8 cellular contexts compared by ENCODE assay signal in the genomic region with DNA sequence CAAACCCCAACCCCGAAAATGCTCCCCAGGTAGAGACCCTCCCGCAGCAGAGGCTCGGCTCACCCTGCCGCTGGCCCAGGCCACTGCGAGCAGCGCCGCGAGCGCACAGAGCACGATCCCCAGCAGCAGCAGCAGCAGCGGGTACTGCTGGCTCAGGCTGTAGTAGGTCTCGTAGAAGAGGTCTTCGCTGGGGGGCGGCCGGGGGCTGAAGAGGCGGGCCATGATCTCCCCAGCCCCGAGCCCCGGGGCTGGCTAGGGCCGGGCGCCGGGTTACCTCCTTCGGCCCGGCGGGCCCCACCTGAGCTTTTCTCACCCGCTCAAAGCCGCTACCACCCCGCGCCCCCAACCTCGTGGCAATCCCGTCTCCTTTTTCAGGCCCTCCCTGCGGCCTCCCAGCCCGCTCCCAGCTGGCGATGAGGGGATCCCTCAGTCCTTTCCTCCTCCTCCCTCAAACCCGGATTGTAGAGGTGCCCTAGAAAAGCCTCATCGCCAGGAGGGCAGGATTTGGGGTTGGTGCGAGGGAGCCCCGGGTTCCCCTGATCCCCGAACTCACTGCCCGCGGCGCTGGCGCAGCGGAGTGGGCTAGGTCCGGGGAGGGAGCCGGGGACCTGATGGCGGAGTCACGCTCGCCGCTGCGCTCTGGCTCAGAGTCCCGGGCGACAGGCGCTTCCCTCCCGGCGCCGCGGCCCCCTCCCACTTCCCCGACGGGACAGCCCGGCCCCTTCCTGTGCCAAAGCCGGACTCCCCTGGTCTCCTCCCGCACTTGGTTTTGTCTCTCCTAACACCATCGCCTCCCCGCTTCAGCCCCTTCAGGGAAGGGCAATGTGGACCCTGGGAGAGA. TPM values are rescaled to one million over a fixed set of nuclear protein-coding genes. Genes with fewer than 3 reads are reported as not detected.
DNase-seq lines count a peak whose midpoint lies in the region; ATAC-seq and TF ChIP-seq lines count a peak whose summit lies in the region.

Gene ADCY4 (minus strand): TSS at position 641 of the 841 bp plus-strand sequence. CDS start 419 bp downstream, at position 222.

- peaks cover 0 to 11% of the 10 kb centered on the region in 2 donors for H3K27me3 ChIP-seq in breast epithelium
- H3K27me3 ChIP-seq in tibial nerve = peaks cover 0 to 73% of the 10 kb centered on the region in 2 donors

- H3K4me1 ChIP-seq in breast epithelium = peaks cover 5 to 6% of the 10 kb centered on the region in 2 donors
- H3K4me1 ChIP-seq in tibial nerve = peaks cover 0 to 56% (median 32%) of the 10 kb centered on the region in 4 donors

- peaks cover 7% of the 10 kb centered on the region for H3K4me1 Mint-ChIP-seq in MCF 10A (ENCODE audit: insufficient read depth, unreplicated experiment)
- peaks cover 98% of the 10 kb centered on the region for H3K4me1 Mint-ChIP-seq in dendritic cell treated with granulocyte-macrophage colony-stimulating factor and Interleukin-4, amounts not matched to agents 40 ng/mL and 50 ng/mL, for 4 days (ENCODE audit: low read depth)

- H3K4me3 ChIP-seq in breast epithelium (peak within 1 kb of the TSS; percentile 48 to 68 (median 49)), tibial nerve (peak within 1 kb of the TSS; percentile 9 to 47 (median 23))

- POLR2A ChIA-PET in MCF 10A (lab: Yijun Ruan, JAX) = interaction anchor here (1.4 to 3.3 kb wide), 2 partner anchors 96 to 107 kb away, joined by 5 to 52 read pairs; partner anchors contain the start of genes CBLN3 and KHNYN

- H3K27ac Mint-ChIP-seq in MCF 10A (ENCODE audit: low read depth, unreplicated experiment) = no peak within 1 kb of the TSS
- peak within 1 kb of the TSS; percentile 19 for H3K27ac Mint-ChIP-seq in dendritic cell treated with granulocyte-macrophage colony-stimulating factor and Interleukin-4, amounts not matched to agents 40 ng/mL and 50 ng/mL, for 4 days

- BruUV-seq in MCF 10A (replicated peaks; lab: Mats Ljungman, UMichigan) = no TSS peak

- TF ChIP-seq CTCF in breast epithelium (IDR thresholded peaks at IDR 0.05) = no peak
- TF ChIP-seq CTCF in MCF 10A (IDR thresholded peaks at IDR 0.05; ENCODE audit: unreplicated experiment) = no peak
- no peak for TF ChIP-seq CTCF in tibial nerve (IDR thresholded peaks at IDR 0.05)

- no peak for ATAC-seq in GM18873 (IDR thresholded peaks at IDR 0.05; ENCODE audit: low FRiP score, unreplicated experiment)

- H3K9me3 Mint-ChIP-seq in MCF 10A (ENCODE audit: unreplicated experiment) = no peaks in the 10 kb centered on the region
- no peaks in the 10 kb centered on the region for H3K9me3 Mint-ChIP-seq in dendritic cell treated with granulocyte-macrophage colony-stimulating factor and Interleukin-4, amounts not matched to agents 40 ng/mL and 50 ng/mL, for 4 days

- no peaks in the 10 kb centered on the region for H3K36me3 ChIP-seq in breast epithelium
- H3K36me3 ChIP-seq in tibial nerve = no peaks in the 10 kb centered on the region

- no peak for DNase-seq in breast epithelium (ENCODE audit: low spot score in 2 of 2)
- DNase-seq in MCF 10A (ENCODE audit: unreplicated experiment) = no peak
- DNase-seq in lung microvascular endothelial cell (ENCODE audit: low read depth in 2 of 2) = peak; percentile 41 to 79
- DNase-seq in tibial nerve (ENCODE audit: low spot score in 2 of 2) = no peak
- DNase-seq in midbrain (lab: John Stamatoyannopoulos, UW) = no peak
- no peak for DNase-seq in C1 segment of cervical spinal cord (lab: John Stamatoyannopoulos, UW)

- 3 to 5% methylated on average over 24 to 52 of the region's 64 CpGs for WGBS in tibial nerve, 2 donors

- CTCF ChIA-PET in MCF 10A (lab: Yijun Ruan, JAX) = interaction anchor here (0.6 to 16.6 kb wide), 23 partner anchors 11 to 292 kb away, joined by 3 to 626 read pairs (median 21); partner anchors contain the start of genes CBLN3, CIDEB, KHNYN and LTB4R

- no peak within 1 kb of the TSS for H3K4me3 Mint-ChIP-seq in MCF 10A (ENCODE audit: unreplicated experiment)
- peak within 1 kb of the TSS; percentile 64 for H3K4me3 Mint-ChIP-seq in dendritic cell treated with granulocyte-macrophage colony-stimulating factor and Interleukin-4, amounts not matched to agents 40 ng/mL and 50 ng/mL, for 4 days

- H3K27me3 Mint-ChIP-seq in MCF 10A (ENCODE audit: insufficient read depth, unreplicated experiment) = peaks cover 11% of the 10 kb centered on the region
- peaks cover 45% of the 10 kb centered on the region for H3K27me3 Mint-ChIP-seq in dendritic cell treated with granulocyte-macrophage colony-stimulating factor and Interleukin-4, amounts not matched to agents 40 ng/mL and 50 ng/mL, for 4 days

- intact Hi-C loops in breast epithelium (cut with DNase I; ENCODE audit: low total_unique reads) = loop anchor here (5.0 kb wide), 1 partner anchor 33 kb away; the partner anchor contains the start of gene NFATC4
- intact Hi-C loops in MCF 10A (cut with micrococcal nuclease) = no loop called here
- intact Hi-C loops in dendritic cell treated with granulocyte-macrophage colony-stimulating factor and Interleukin-4, amounts not matched to agents 40 ng/mL and 50 ng/mL, for 4 days (cut with micrococcal nuclease) = loop anchor here (5.0 kb wide), 1 partner anchor 33 kb away; the partner anchor contains the start of gene NFATC4

- H3K36me3 Mint-ChIP-seq in MCF 10A (ENCODE audit: insufficient read depth, unreplicated experiment) = peaks cover 6% of the 10 kb centered on the region
- peaks cover 39% of the 10 kb centered on the region for H3K36me3 Mint-ChIP-seq in dendritic cell treated with granulocyte-macrophage colony-stimulating factor and Interleukin-4, amounts not matched to agents 40 ng/mL and 50 ng/mL, for 4 days (ENCODE audit: low read depth)

- H3K27ac ChIP-seq in breast epithelium = peak within 1 kb of the TSS; percentile 23 to 76
- peak within 1 kb of the TSS in 2 of 4 donors; percentile 53 to 55 for H3K27ac ChIP-seq in tibial nerve

- H3K9me3 ChIP-seq in breast epithelium (no peaks in the 10 kb centered on the region), tibial nerve (no peaks in the 10 kb centered on the region)

- TF ChIP-seq POLR2A in breast epithelium (IDR thresholded peaks at IDR 0.05) (no peak), tibial nerve (IDR thresholded peaks at IDR 0.05) (no peak)

- no peak for TF ChIP-seq EP300 in tibial nerve (IDR thresholded peaks at IDR 0.05)

RNA-seq across cellular contexts. Expression of gene ADCY4, which starts in this region (rescaled TPM):
- total RNA-seq in breast epithelium (10 to 100 TPM; 13.8 to 60.6 (median 27.7) TPM), MCF 10A (2022) (not detected in 2 replicates), lung microvascular endothelial cell (34.9 and 60.1 TPM in 2 replicates), tibial nerve (10 to 100 TPM; 32.0 to 68.1 (median 53.2) TPM)

Comparison
In these comparisons a context has a peak if more than half of its experiments do, and no peak if none do; other contexts are left out.
1. RNA of gene ADCY4 (total RNA-seq): 32.0 to 68.1 TPM in tibial nerve, 34.9 to 60.1 TPM in lung microvascular endothelial cell and 13.8 to 60.6 TPM in breast epithelium; not detected in MCF 10A; every median in the first group is over 10 times any median in the second.
2. DNase-seq: peak in lung microvascular endothelial cell (2 of 2); none in breast epithelium (0 of 2), MCF 10A (single experiment), tibial nerve (0 of 2), midbrain (single experiment) and C1 segment of cervical spinal cord (0 of 14).